ENCODE assay signal across 23 cellular contexts in genomic region chr20:23100021-23100753, GRCh38. TPM values are rescaled to one million over a fixed set of nuclear protein-coding genes. Genes with fewer than 3 reads are reported as not detected.
DNase-seq lines count a peak whose midpoint lies in the region; ATAC-seq, FAIRE-seq and TF ChIP-seq lines count a peak whose summit lies in the region.
"Had no signal": no experiment of that assay in that cellular context is flagged by ENCODE, and none has a peak within 500 bp of the region (broad histone marks: within the 10 kb centered on the region; RNA-seq: fewer than 3 reads in every experiment).

No MANE protein-coding gene starts in this region.

- no peaks in the 10 kb centered on the region for H3K36me3 ChIP-seq in neural progenitor cell
- H3K36me3 ChIP-seq: Peyer's patch had no signal

- H3K9me3 ChIP-seq in neural progenitor cell (ENCODE audit: low read depth), result no peaks in the 10 kb centered on the region
- H3K9me3 ChIP-seq: Peyer's patch, psoas muscle had no signal

- H3K4me3 ChIP-seq in LNCaP clone FGC (ENCODE audit: low read depth, low read length) (no peak overlapping the region), skin epidermis (no peak overlapping the region), neural progenitor cell (no peak overlapping the region)
- H3K4me3 ChIP-seq: coronary artery, Peyer's patch, psoas muscle had no signal

- no peak overlapping the region for H3K9ac ChIP-seq in neural progenitor cell
- H3K9ac ChIP-seq: KMS-11 had no signal

- ATAC-seq in foreskin keratinocyte, result peak; percentile 95
- ATAC-seq: activated CD4-positive, alpha-beta T cell treated with anti-CD3 and anti-CD28 coated beads for 36 hours; naive thymus-derived CD8-positive, alpha-beta T cell; psoas muscle; SK-N-SH treated with all-trans-retinoic acid at 6 μM for 48 hours had no signal

- TF ChIP-seq CTCF in LNCaP clone FGC (IDR thresholded peaks at IDR 0.05; ENCODE audit: control insufficient read depth, extremely low read depth, insufficient read depth), result no peak
- TF ChIP-seq CTCF in foreskin keratinocyte (conservative IDR thresholded peaks at IDR 0.05), result peak; percentile 59
- no peak for TF ChIP-seq CTCF in neural progenitor cell (IDR thresholded peaks at IDR 0.05)

- no peak for FAIRE-seq in GM12891 (lab: Jason Lieb, UNC)
- FAIRE-seq: endometrium, islet of Langerhans had no signal

- H3K4me1 Mint-ChIP-seq in neural progenitor cell, result peaks cover 20% of the 10 kb centered on the region
- H3K4me1 Mint-ChIP-seq: activated CD4-positive, alpha-beta T cell treated with anti-CD3 and anti-CD28 coated beads for 36 hours; naive thymus-derived CD8-positive, alpha-beta T cell had no signal

- peak overlapping the region; percentile 80 for H3K27ac ChIP-seq in foreskin keratinocyte
- peak overlapping the region in 20 of 21 experiments; percentile 19 to 82 (median 70) for H3K27ac ChIP-seq in skin epidermis
- no peak overlapping the region for H3K27ac ChIP-seq in neural progenitor cell
- H3K27ac ChIP-seq: KMS-11, psoas muscle had no signal

- no peak overlapping the region for H2AFZ ChIP-seq in neural progenitor cell (replicated peaks)

- TF ChIP-seq POLR2A in GM12891 (IDR thresholded peaks at IDR 0.05; ENCODE audit: low read depth, low read length), result no peak

- H3K36me3 Mint-ChIP-seq in neural progenitor cell, result no peaks in the 10 kb centered on the region
- H3K36me3 Mint-ChIP-seq: activated naive CD8-positive, alpha-beta T cell treated with anti-CD3 and anti-CD28 coated beads, Interleukin-2, amount 10 ng/mL, durations not matched to agents 7 days and 5 days; naive thymus-derived CD8-positive, alpha-beta T cell had no signal

- no peak overlapping the region for H3K4me3 Mint-ChIP-seq in neural progenitor cell
- H3K4me3 Mint-ChIP-seq: activated CD4-positive, alpha-beta T cell treated with anti-CD3 and anti-CD28 coated beads for 36 hours; activated naive CD8-positive, alpha-beta T cell treated with anti-CD3 and anti-CD28 coated beads, Interleukin-2, amount 10 ng/mL, durations not matched to agents 7 days and 5 days; naive thymus-derived CD8-positive, alpha-beta T cell had no signal

- H3K27ac Mint-ChIP-seq in neural progenitor cell, result no peak overlapping the region
- H3K27ac Mint-ChIP-seq: activated CD4-positive, alpha-beta T cell treated with anti-CD3 and anti-CD28 coated beads for 36 hours; activated naive CD8-positive, alpha-beta T cell treated with anti-CD3 and anti-CD28 coated beads, Interleukin-2, amount 10 ng/mL, durations not matched to agents 7 days and 5 days had no signal

- DNase-seq in LNCaP clone FGC (ENCODE audit: low read depth), result peak; percentile 64
- peak; percentile 38 for DNase-seq in RPMI8226
- peak; percentile 97 to 99 for DNase-seq in foreskin keratinocyte
- no peak for DNase-seq in activated gamma-delta T cell (lab: John Stamatoyannopoulos, UW)
- DNase-seq in neural progenitor cell (ENCODE audit: low spot score), result no peak
- no peak for DNase-seq in GM12891 (ENCODE audit: insufficient read length, low spot score)
- DNase-seq: activated CD4-positive, alpha-beta T cell treated with anti-CD3 and anti-CD28 coated beads for 36 hours; activated naive CD8-positive, alpha-beta T cell treated with anti-CD3 and anti-CD28 coated beads, Interleukin-2, amount 10 ng/mL, durations not matched to agents 7 days and 5 days; foreskin fibroblast; hippocampal formation; naive thymus-derived CD8-positive, alpha-beta T cell; NCI-H1092; NCI-H82; Peyer's patch; psoas muscle; substantia nigra; T1000 had no signal

- H3F3A ChIP-seq in neural progenitor cell (ENCODE audit: low read depth), result no peaks in the 10 kb centered on the region

- no peaks in the 10 kb centered on the region for H3K79me2 ChIP-seq in neural progenitor cell (ENCODE audit: low read depth)

- peaks cover 2% of the 10 kb centered on the region for H3K9me3 Mint-ChIP-seq in neural progenitor cell
- H3K9me3 Mint-ChIP-seq: activated naive CD8-positive, alpha-beta T cell treated with anti-CD3 and anti-CD28 coated beads, Interleukin-2, amount 10 ng/mL, durations not matched to agents 7 days and 5 days; naive thymus-derived CD8-positive, alpha-beta T cell had no signal

- H4K20me1 ChIP-seq in neural progenitor cell (ENCODE audit: low read depth), result no peaks in the 10 kb centered on the region

- peaks cover 27% of the 10 kb centered on the region for H3K4me1 ChIP-seq in foreskin keratinocyte
- H3K4me1 ChIP-seq in neural progenitor cell, result no peaks in the 10 kb centered on the region
- H3K4me1 ChIP-seq: Peyer's patch had no signal

- no peaks in the 10 kb centered on the region for H3K27me3 ChIP-seq in foreskin keratinocyte
- H3K27me3 ChIP-seq in neural progenitor cell, result no peaks in the 10 kb centered on the region
- H3K27me3 ChIP-seq: Peyer's patch had no signal

- H3K27me3 Mint-ChIP-seq in neural progenitor cell (ENCODE audit: insufficient read depth, low read depth), result peaks cover 8% of the 10 kb centered on the region
- H3K27me3 Mint-ChIP-seq: activated CD4-positive, alpha-beta T cell treated with anti-CD3 and anti-CD28 coated beads for 36 hours; naive thymus-derived CD8-positive, alpha-beta T cell had no signal

- H3K4me2 ChIP-seq in neural progenitor cell, result no peak overlapping the region
- H3K4me2 ChIP-seq: KMS-11 had no signal

TF ChIP-seq in GM12891, 5 proteins besides CTCF, POLR2A, EP300 and RAD21:
- TF ChIP-seq TAF1 (IDR thresholded peaks at IDR 0.05; ENCODE audit: low read depth, low read length), result no peak
- no peak for TF ChIP-seq POLR2AphosphoS5 (IDR thresholded peaks at IDR 0.05; ENCODE audit: low read depth, low read length)
- TF ChIP-seq SPI1 (IDR thresholded peaks at IDR 0.05; ENCODE audit: low read depth, low read length), result no peak
- TF ChIP-seq POU2F2 (IDR thresholded peaks at IDR 0.05; ENCODE audit: low read depth, low read length), result no peak
- no peak for TF ChIP-seq PAX5 (IDR thresholded peaks at IDR 0.05; ENCODE audit: insufficient read depth, low read length, severe bottlenecking)
TF ChIP-seq in GM12891: peak in this region for 0.

RNA-seq across cellular contexts. Expression of gene CD93, which starts 14.1 kb away (rescaled TPM):
- total RNA-seq in foreskin keratinocyte, result not detected in 2 replicates
- polyA plus RNA-seq in foreskin keratinocyte, result not detected in 2 replicates
- total RNA-seq in neural progenitor cell (ENCODE audit: low replicate concordance), result not detected in 2 replicates
- 0.05 TPM for polyA plus RNA-seq in GM12891 (2012; ENCODE audit: low read depth, missing spikeins)

RNA-seq across cellular contexts. Expression of gene THBD, which starts 50.7 kb away (rescaled TPM):
- total RNA-seq in foreskin keratinocyte, result 2.0 and 2.6 TPM in 2 replicates
- polyA plus RNA-seq in foreskin keratinocyte, result 1.1 and 1.8 TPM in 2 replicates
- 0.06 and 0.15 TPM in 2 replicates for total RNA-seq in neural progenitor cell (ENCODE audit: low replicate concordance)
- polyA plus RNA-seq in GM12891 (2012; ENCODE audit: low read depth, missing spikeins), result not detected
- total RNA-seq: activated CD4-positive, alpha-beta T cell treated with anti-CD3 and anti-CD28 coated beads for 36 hours had no signal
- polyA plus RNA-seq: naive thymus-derived CD8-positive, alpha-beta T cell had no signal

Comparison
In these comparisons a context has a peak if more than half of its experiments do, and no peak if none do; other contexts are left out.
1. DNase-seq: peak in LNCaP clone FGC (single experiment), RPMI8226 (single experiment) and foreskin keratinocyte (2 of 2); none in activated gamma-delta T cell (single experiment), neural progenitor cell (single experiment) and GM12891 (single experiment).